1 cellular context compared by ENCODE assay signal in genomic region chr11:125592305-125593112, GRCh38.
TF ChIP-seq lines count a peak whose summit lies in the region.

Gene STT3A, plus strand, starts transcription at chr11:125592852. Its CDS starts 3,064 bp downstream, at chr11:125595916.

TF ChIP-seq in HepG2, 621 proteins besides CTCF, POLR2A, EP300 and RAD21 (continued from another document and continues in another):
- TF ChIP-seq ZBTB49 (CRISPR knock-in tag; IDR thresholded peaks at IDR 0.05; ENCODE audit: borderline replicate concordance), result no peak
- TF ChIP-seq ZNF577 (CRISPR knock-in tag; IDR thresholded peaks at IDR 0.05; ENCODE audit: borderline replicate concordance, low read depth), result 0 out of 2 replicates have a peak, but pooled peaks have one; percentile 67
- TF ChIP-seq BATF2 (CRISPR knock-in tag; IDR thresholded peaks at IDR 0.05), result no peak
- TF ChIP-seq FOXO4 (CRISPR knock-in tag; conservative IDR thresholded peaks at IDR 0.05), result no peak
- TF ChIP-seq SMYD3 (CRISPR knock-in tag; IDR thresholded peaks at IDR 0.05), result 0 out of 2 replicates have a peak, but pooled peaks have one; percentile 29
- no peak; the same call in 1 of the 2 replicates for TF ChIP-seq ZNF225 (CRISPR knock-in tag; IDR thresholded peaks at IDR 0.05)
- peak; percentile 66 for TF ChIP-seq DR1 (CRISPR knock-in tag; IDR thresholded peaks at IDR 0.05)
- TF ChIP-seq THAP9 (CRISPR knock-in tag; IDR thresholded peaks at IDR 0.05; ENCODE audit: borderline replicate concordance), result peak; percentile 39; the same call in 1 of the 2 replicates
- TF ChIP-seq ZBTB7B (CRISPR knock-in tag; IDR thresholded peaks at IDR 0.05), result peak; percentile 51
- peak; percentile 41 for TF ChIP-seq MED8 (CRISPR knock-in tag; IDR thresholded peaks at IDR 0.05; ENCODE audit: insufficient replicate concordance)
- no peak for TF ChIP-seq SP5 (CRISPR knock-in tag; IDR thresholded peaks at IDR 0.05; ENCODE audit: borderline replicate concordance, low read depth)
- TF ChIP-seq HIVEP1 (CRISPR knock-in tag; IDR thresholded peaks at IDR 0.05), result peak; percentile 73; the same call in 1 of the 2 replicates
- no peak for TF ChIP-seq ZNF619 (CRISPR knock-in tag; IDR thresholded peaks at IDR 0.05)
- TF ChIP-seq ZNF576 (CRISPR knock-in tag; IDR thresholded peaks at IDR 0.05), result peak; percentile 67; the same call in 1 of the 2 replicates
- TF ChIP-seq MAFG (CRISPR knock-in tag; IDR thresholded peaks at IDR 0.05), result no peak
- peak; percentile 44; the same call in 1 of the 2 replicates for TF ChIP-seq HNF1B (CRISPR knock-in tag; IDR thresholded peaks at IDR 0.05)
- TF ChIP-seq SOX5 (CRISPR knock-in tag; IDR thresholded peaks at IDR 0.05; ENCODE audit: borderline replicate concordance), result 0 out of 2 replicates have a peak, but pooled peaks have one; percentile 14
- no peak for TF ChIP-seq ZNF674 (CRISPR knock-in tag; IDR thresholded peaks at IDR 0.05; ENCODE audit: low read depth)
- TF ChIP-seq IRF9 (CRISPR knock-in tag; IDR thresholded peaks at IDR 0.05; ENCODE audit: borderline replicate concordance), result no peak
- TF ChIP-seq MLXIP (CRISPR knock-in tag; IDR thresholded peaks at IDR 0.05; ENCODE audit: borderline replicate concordance), result no peak
- peak; percentile 85; the same call in 1 of the 2 replicates for TF ChIP-seq KDM5B (CRISPR knock-in tag; IDR thresholded peaks at IDR 0.05; ENCODE audit: borderline replicate concordance)
- TF ChIP-seq ZKSCAN5 (CRISPR knock-in tag; IDR thresholded peaks at IDR 0.05), result 0 out of 2 replicates have a peak, but pooled peaks have one; percentile 54
- no peak for TF ChIP-seq RBM22 (optimal IDR thresholded peaks at IDR 0.05; ENCODE audit: low read length)
- peak; percentile 87 for TF ChIP-seq SAP130 (CRISPR knock-in tag; IDR thresholded peaks at IDR 0.05; ENCODE audit: low read depth)
- peak; percentile 65; the same call in 1 of the 2 replicates for TF ChIP-seq ZNF713 (CRISPR knock-in tag; IDR thresholded peaks at IDR 0.05)
- peak; percentile 80; the same call in 1 of the 2 replicates for TF ChIP-seq TOPORS (CRISPR knock-in tag; IDR thresholded peaks at IDR 0.05)
- TF ChIP-seq SAFB2 (CRISPR knock-in tag; IDR thresholded peaks at IDR 0.05; ENCODE audit: borderline replicate concordance, low read depth), result no peak
- peak; percentile 15; the same call in 1 of the 2 replicates for TF ChIP-seq PITX1 (CRISPR knock-in tag; IDR thresholded peaks at IDR 0.05)
- peak; percentile 99 for TF ChIP-seq NFYC (CRISPR knock-in tag; IDR thresholded peaks at IDR 0.05)
- TF ChIP-seq SNAPC5 (CRISPR knock-in tag; IDR thresholded peaks at IDR 0.05; ENCODE audit: borderline replicate concordance), result 0 out of 2 replicates have a peak, but pooled peaks have one; percentile 57
- 0 out of 2 replicates have a peak, but pooled peaks have one; percentile 15 for TF ChIP-seq BRCA1 (CRISPR knock-in tag; IDR thresholded peaks at IDR 0.05)
- peak; percentile 63; the same call in 1 of the 2 replicates for TF ChIP-seq ZNF354B (CRISPR knock-in tag; IDR thresholded peaks at IDR 0.05)
- peak; percentile 83 for TF ChIP-seq TAF1 (CRISPR knock-in tag; IDR thresholded peaks at IDR 0.05)
- TF ChIP-seq RBFOX2 (IDR thresholded peaks at IDR 0.05; ENCODE audit: low read depth, low read length), result peak; percentile 73
- TF ChIP-seq ZNF44 (CRISPR knock-in tag; IDR thresholded peaks at IDR 0.05), result 0 out of 2 replicates have a peak, but pooled peaks have one; percentile 49
- peak; percentile 14 for TF ChIP-seq KDM4B (CRISPR knock-in tag; IDR thresholded peaks at IDR 0.05)
- TF ChIP-seq KDM2A (CRISPR knock-in tag; IDR thresholded peaks at IDR 0.05; ENCODE audit: borderline replicate concordance, low read depth), result peak; percentile 72
- TF ChIP-seq GATAD1 (CRISPR knock-in tag; IDR thresholded peaks at IDR 0.05), result peak; percentile 87
- TF ChIP-seq MIXL1 (CRISPR knock-in tag; IDR thresholded peaks at IDR 0.05), result peak; percentile 54; the same call in 1 of the 2 replicates
- peak; percentile 99 for TF ChIP-seq SP2 (CRISPR knock-in tag; IDR thresholded peaks at IDR 0.05)
- TF ChIP-seq ARID3A (IDR thresholded peaks at IDR 0.05; ENCODE audit: low read depth, low read length), result no peak; the same call in 1 of the 2 replicates
- TF ChIP-seq ZXDC (CRISPR knock-in tag; IDR thresholded peaks at IDR 0.05), result no peak; the same call in 1 of the 2 replicates
- TF ChIP-seq BHLHE40 (IDR thresholded peaks at IDR 0.05; ENCODE audit: low read length), result peak; percentile 91
